Comparison of ENCODE assay signal across 34 cellular contexts in the genomic region with DNA sequence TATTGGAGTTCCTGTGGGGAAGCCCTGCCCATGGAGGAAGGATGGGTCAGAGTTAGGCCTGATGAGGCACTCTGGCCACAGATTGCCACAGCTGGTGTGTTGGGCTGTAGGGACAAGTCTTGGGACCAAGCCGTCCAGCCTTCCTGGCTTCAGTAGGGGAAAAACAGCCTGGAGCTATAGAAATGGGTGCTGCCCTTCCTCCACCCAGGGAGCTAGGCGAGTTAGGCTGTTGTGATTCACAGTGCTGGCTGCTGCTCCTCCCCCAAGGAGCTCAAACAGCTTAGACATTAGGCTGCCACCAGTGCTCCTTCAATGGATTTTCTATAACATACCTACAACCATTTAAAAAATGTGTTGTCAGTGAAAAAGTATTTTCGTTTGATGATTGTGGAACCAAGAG.
"Had no signal": no experiment of that assay in that cellular context is flagged by ENCODE, and none has a peak within 500 bp of the region (broad histone marks: within the 10 kb centered on the region; RNA-seq: fewer than 3 reads in every experiment).

No MANE protein-coding gene starts in this region.

- H3K36me3 ChIP-seq: adrenal gland, colonic mucosa, gastrocnemius medialis, heart left ventricle, WERI-Rb-1 had no signal

- H3K27me3 ChIP-seq: adrenal gland, body of pancreas, colonic mucosa, foreskin keratinocyte, gastrocnemius medialis, heart left ventricle had no signal

- H3K4me3 Mint-ChIP-seq: activated CD4-positive, alpha-beta memory T cell treated with anti-CD3 and anti-CD28 coated beads for 36 hours; activated CD4-positive, alpha-beta T cell treated with anti-CD3 and anti-CD28 coated beads for 36 hours; activated CD4-positive, alpha-beta T cell treated with anti-CD3 and anti-CD28 coated beads, Interleukin-2, amount 10 ng/mL, durations not matched to agents 24 days and 14 days; activated CD8-positive, alpha-beta memory T cell treated with anti-CD3 and anti-CD28 coated beads, Interleukin-2, amount 10 ng/mL, durations not matched to agents 7 days and 5 days; activated CD8-positive, alpha-beta T cell treated with anti-CD3 and anti-CD28 coated beads, Interleukin-2, amount 10 ng/mL, durations not matched to agents 7 days and 5 days; activated naive CD4-positive, alpha-beta T cell treated with anti-CD3 and anti-CD28 coated beads for 36 hours; activated naive CD4-positive, alpha-beta T cell treated with anti-CD3 and anti-CD28 coated beads, Interleukin-2, amount 50 U/mL, for 24 hours; activated naive CD8-positive, alpha-beta T cell treated with anti-CD3 and anti-CD28 coated beads for 36 hours; activated naive CD8-positive, alpha-beta T cell treated with anti-CD3 and anti-CD28 coated beads, Interleukin-2, amount 50 U/mL, for 24 hours; activated T-helper 1 cell treated with anti-CD3 and anti-CD28 coated beads, Interleukin-12 subunit alpha, Interleukin-12 subunit beta, Interleukin-2, Interleukin-4 antibody, amounts not matched to agents 30 ng/mL and 10 ng/mL and 1 ng/mL, durations not matched to agents 14 hours and 24 hours and 36 hours; T-helper 17 cell; T-helper 2 cell treated with Interferon-gamma antibody and Interleukin-4, amounts not matched to agents 5 μg/mL and 100 μg/mL, for 36 hours had no signal

- H3K27me3 Mint-ChIP-seq: activated CD4-positive, alpha-beta memory T cell treated with anti-CD3 and anti-CD28 coated beads for 36 hours; activated CD4-positive, alpha-beta T cell treated with anti-CD3 and anti-CD28 coated beads for 36 hours; activated CD4-positive, alpha-beta T cell treated with anti-CD3 and anti-CD28 coated beads, Interleukin-2, amount 10 ng/mL, durations not matched to agents 24 days and 14 days; activated CD8-positive, alpha-beta memory T cell treated with anti-CD3 and anti-CD28 coated beads, Interleukin-2, amount 10 ng/mL, durations not matched to agents 7 days and 5 days; activated naive CD4-positive, alpha-beta T cell treated with anti-CD3 and anti-CD28 coated beads, Interleukin-2, amount 50 U/mL, for 24 hours; activated naive CD8-positive, alpha-beta T cell treated with anti-CD3 and anti-CD28 coated beads for 36 hours; activated naive CD8-positive, alpha-beta T cell treated with anti-CD3 and anti-CD28 coated beads, Interleukin-2, amount 50 U/mL, for 24 hours; T-helper 17 cell had no signal

- H3K36me3 Mint-ChIP-seq: activated CD4-positive, alpha-beta memory T cell treated with anti-CD3 and anti-CD28 coated beads for 36 hours; activated CD8-positive, alpha-beta memory T cell treated with anti-CD3 and anti-CD28 coated beads, Interleukin-2, amount 10 ng/mL, durations not matched to agents 7 days and 5 days; activated naive CD4-positive, alpha-beta T cell treated with anti-CD3 and anti-CD28 coated beads, Interleukin-2, amount 50 U/mL, for 24 hours; activated naive CD8-positive, alpha-beta T cell treated with anti-CD3 and anti-CD28 coated beads for 36 hours had no signal

- H3K4me1 ChIP-seq: adrenal gland, body of pancreas, colonic mucosa, foreskin keratinocyte, gastrocnemius medialis, heart left ventricle had no signal

- H3K9me3 ChIP-seq: adrenal gland, body of pancreas, colonic mucosa, gastrocnemius medialis had no signal

- ATAC-seq: activated CD4-positive, alpha-beta T cell treated with anti-CD3 and anti-CD28 coated beads for 36 hours; activated CD8-positive, alpha-beta memory T cell treated with anti-CD3 and anti-CD28 coated beads, Interleukin-2, amount 10 ng/mL, durations not matched to agents 7 days and 5 days; activated CD8-positive, alpha-beta T cell treated with anti-CD3 and anti-CD28 coated beads, Interleukin-2, amount 10 ng/mL, durations not matched to agents 7 days and 5 days; activated naive CD8-positive, alpha-beta T cell treated with anti-CD3 and anti-CD28 coated beads, Interleukin-2, amount 50 U/mL, for 24 hours; body of pancreas; esophagus mucosa; foreskin keratinocyte; gastrocnemius medialis; heart left ventricle; T-helper 17 cell had no signal

- H3K4me1 Mint-ChIP-seq: activated CD4-positive, alpha-beta T cell treated with anti-CD3 and anti-CD28 coated beads for 36 hours; activated CD4-positive, alpha-beta T cell treated with anti-CD3 and anti-CD28 coated beads, Interleukin-2, amount 10 ng/mL, durations not matched to agents 24 days and 14 days; activated CD8-positive, alpha-beta memory T cell treated with anti-CD3 and anti-CD28 coated beads, Interleukin-2, amount 10 ng/mL, durations not matched to agents 7 days and 5 days; activated naive CD4-positive, alpha-beta T cell treated with anti-CD3 and anti-CD28 coated beads, Interleukin-2, amount 50 U/mL, for 24 hours; activated naive CD8-positive, alpha-beta T cell treated with anti-CD3 and anti-CD28 coated beads for 36 hours; activated naive CD8-positive, alpha-beta T cell treated with anti-CD3 and anti-CD28 coated beads, Interleukin-2, amount 50 U/mL, for 24 hours; T-helper 17 cell had no signal

- DNase-seq: activated CD4-positive, alpha-beta memory T cell treated with anti-CD3 and anti-CD28 coated beads for 36 hours; activated CD4-positive, alpha-beta T cell treated with anti-CD3 and anti-CD28 coated beads for 36 hours; activated CD4-positive, alpha-beta T cell treated with anti-CD3 and anti-CD28 coated beads, Interleukin-2, amount 10 ng/mL, durations not matched to agents 24 days and 14 days; activated CD4-positive, CD25-positive, alpha-beta regulatory T cell; activated CD4-positive, CD25-positive, alpha-beta regulatory T cell treated with anti-CD3 and anti-CD28 coated beads, Interleukin-2, amount 50 U/mL, for 72 hours; activated CD8-positive, alpha-beta memory T cell treated with anti-CD3 and anti-CD28 coated beads, Interleukin-2, amount 10 ng/mL, durations not matched to agents 7 days and 5 days; activated CD8-positive, alpha-beta memory T cell treated with anti-CD3 and anti-CD28 coated beads, Interleukin-2, amount 50 U/mL, for 4 hours; activated CD8-positive, alpha-beta T cell treated with anti-CD3 and anti-CD28 coated beads, Interleukin-2, amount 10 ng/mL, durations not matched to agents 7 days and 5 days; activated effector memory CD4-positive, alpha-beta T cell treated with anti-CD3 and anti-CD28 coated beads, Interleukin-2, amount 50 U/mL, for 16 hours; activated naive CD4-positive, alpha-beta T cell treated with anti-CD3 and anti-CD28 coated beads for 36 hours; activated naive CD8-positive, alpha-beta T cell treated with anti-CD3 and anti-CD28 coated beads for 36 hours; activated naive CD8-positive, alpha-beta T cell treated with anti-CD3 and anti-CD28 coated beads, Interleukin-2, amount 50 U/mL, for 24 hours; activated T-cell treated with anti-CD3 and anti-CD28 coated beads, Interleukin-2, amount 50 U/mL, for 1 hour; activated T-cell treated with anti-CD3 and anti-CD28 coated beads, Interleukin-2, amount 50 U/mL, for 48 hours; adrenal gland; amygdala; aorta; body of pancreas; caudate nucleus; cerebellar nuclear complex; colonic mucosa; effector CD8-positive, alpha-beta T cell; foreskin keratinocyte; gastrocnemius medialis; glutamatergic neuron; heart left ventricle; T-helper 17 cell; T1000; WERI-Rb-1 had no signal

- H3K27ac Mint-ChIP-seq: activated CD4-positive, alpha-beta memory T cell treated with anti-CD3 and anti-CD28 coated beads for 36 hours; activated CD4-positive, alpha-beta T cell treated with anti-CD3 and anti-CD28 coated beads for 36 hours; activated CD4-positive, alpha-beta T cell treated with anti-CD3 and anti-CD28 coated beads, Interleukin-2, amount 10 ng/mL, durations not matched to agents 24 days and 14 days; activated CD8-positive, alpha-beta memory T cell treated with anti-CD3 and anti-CD28 coated beads, Interleukin-2, amount 10 ng/mL, durations not matched to agents 7 days and 5 days; activated CD8-positive, alpha-beta T cell treated with anti-CD3 and anti-CD28 coated beads, Interleukin-2, amount 10 ng/mL, durations not matched to agents 7 days and 5 days; activated naive CD4-positive, alpha-beta T cell treated with anti-CD3 and anti-CD28 coated beads for 36 hours; activated naive CD4-positive, alpha-beta T cell treated with anti-CD3 and anti-CD28 coated beads, Interleukin-2, amount 50 U/mL, for 24 hours; activated naive CD8-positive, alpha-beta T cell treated with anti-CD3 and anti-CD28 coated beads for 36 hours; activated naive CD8-positive, alpha-beta T cell treated with anti-CD3 and anti-CD28 coated beads, Interleukin-2, amount 50 U/mL, for 24 hours; activated T-helper 1 cell treated with anti-CD3 and anti-CD28 coated beads, Interleukin-12 subunit alpha, Interleukin-12 subunit beta, Interleukin-2, Interleukin-4 antibody, amounts not matched to agents 30 ng/mL and 10 ng/mL and 1 ng/mL, durations not matched to agents 14 hours and 24 hours and 36 hours; activated T-helper 2 cell treated with anti-CD3 and anti-CD28 coated beads, Interferon-gamma antibody, Interleukin-2, Interleukin-4, amounts not matched to agents 10 μg/mL and 5 μg/mL and 100 μg/mL, durations not matched to agents 14 hours and 24 hours and 36 hours; T-helper 17 cell; T-helper 2 cell treated with Interferon-gamma antibody and Interleukin-4, amounts not matched to agents 5 μg/mL and 100 μg/mL, for 36 hours had no signal

- H3K4me3 ChIP-seq: adrenal gland, body of pancreas, colonic mucosa, gastrocnemius medialis, heart left ventricle had no signal

- H3K27ac ChIP-seq: adrenal gland, body of pancreas, colonic mucosa, foreskin keratinocyte, gastrocnemius medialis, heart left ventricle, WERI-Rb-1 had no signal
